In the genomic region with DNA sequence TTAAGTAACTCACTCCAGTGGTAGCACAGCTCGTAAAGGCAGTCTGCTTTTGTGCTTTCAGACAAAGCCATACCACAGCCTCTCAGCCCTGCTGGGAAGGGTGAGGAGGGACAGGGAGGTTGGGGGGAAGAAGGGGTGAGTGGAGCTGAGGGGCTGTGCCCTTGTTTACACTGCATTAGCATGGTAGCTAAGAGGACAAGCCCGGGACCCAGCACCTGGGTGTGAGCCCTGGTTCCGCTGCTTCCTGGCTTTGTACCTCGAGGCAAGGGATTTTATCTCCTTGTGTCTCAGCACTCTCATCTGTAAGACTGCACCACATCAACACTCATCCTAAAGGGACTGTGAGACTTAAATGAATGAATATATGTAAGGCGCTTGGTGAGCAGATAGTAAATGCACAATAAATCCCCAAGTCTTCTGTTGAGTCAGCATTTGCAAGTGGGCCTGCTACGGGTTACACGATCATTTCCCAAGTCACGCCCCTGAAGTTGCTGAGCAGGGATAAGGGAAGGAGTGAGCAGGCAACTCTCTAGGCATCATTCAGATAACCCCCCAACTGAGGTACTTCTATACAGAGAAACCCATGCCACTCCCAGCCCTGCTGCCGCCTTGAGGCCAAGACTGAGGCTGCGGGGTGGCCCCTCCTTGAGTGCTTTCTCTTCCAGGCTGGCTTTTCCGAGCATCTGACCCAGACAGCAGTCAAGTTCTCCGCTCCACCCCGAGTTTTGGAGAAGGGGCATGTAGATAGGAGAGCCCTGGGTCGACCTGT, we compare ENCODE assay signal across 1 cellular context.
TF ChIP-seq lines count a peak whose summit lies in the region.

No MANE protein-coding gene starts in this region.

TF ChIP-seq in H1, 55 proteins besides CTCF, POLR2A, EP300 and RAD21:
- TF ChIP-seq MAFK (IDR thresholded peaks at IDR 0.05; ENCODE audit: low read depth, low read length) (peak; percentile 84), GABPA (IDR thresholded peaks at IDR 0.05; ENCODE audit: borderline replicate concordance, insufficient read depth, low read length) (0 out of 2 replicates have a peak, but pooled peaks have one; percentile 10), BACH1 (IDR thresholded peaks at IDR 0.05; ENCODE audit: low read length) (peak; percentile 79), SUZ12 (IDR thresholded peaks at IDR 0.05; ENCODE audit: low read length) (no peak)
TF ChIP-seq in H1: peak in this region for 3.
